ENCODE assay signal across 25 cellular contexts in the genomic region with DNA sequence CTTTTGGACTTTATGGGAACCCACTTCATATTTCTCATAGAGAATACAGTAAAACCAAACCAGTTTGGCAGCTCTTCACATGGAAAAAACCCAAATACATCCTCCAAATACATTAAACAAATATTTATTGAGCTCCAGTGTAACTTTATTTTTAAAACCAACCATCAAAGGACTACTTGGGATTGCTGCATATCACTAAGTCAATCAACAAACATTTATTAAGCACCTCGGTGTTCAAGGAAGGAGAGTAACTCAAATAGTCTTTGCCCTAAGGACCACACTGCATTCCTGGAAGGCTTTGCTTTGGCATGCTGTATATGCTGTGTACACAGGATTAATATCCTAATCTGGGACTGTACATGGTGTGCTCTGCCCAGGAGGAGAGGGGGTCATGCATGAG. TPM values are rescaled to one million over a fixed set of nuclear protein-coding genes. Genes with fewer than 3 reads are reported as not detected.
DNase-seq lines count a peak whose midpoint lies in the region; ATAC-seq, FAIRE-seq and TF ChIP-seq lines count a peak whose summit lies in the region.
"Had no signal": no experiment of that assay in that cellular context is flagged by ENCODE, and none has a peak within 500 bp of the region (broad histone marks: within the 10 kb centered on the region; RNA-seq: fewer than 3 reads in every experiment).

No MANE protein-coding gene starts in this region.

- H3K79me2 ChIP-seq in GM12878 (ENCODE audit: control insufficient read depth, insufficient read depth, low read length) (peaks cover 75% of the 10 kb centered on the region), parathyroid adenoma (peaks cover 74% of the 10 kb centered on the region)

- H3K27me3 ChIP-seq in Caco-2 (replicated peaks; ENCODE audit: control insufficient read depth, insufficient read depth, low read length): no peaks in the 10 kb centered on the region
- H3K27me3 ChIP-seq in GM12878 (replicated peaks in 1 of 2; ENCODE audit: control insufficient read depth in 2 of 2, insufficient read depth in 2 of 2, low read length in 1 of 2): no peaks in the 10 kb centered on the region
- no peaks in the 10 kb centered on the region for H3K27me3 ChIP-seq in parathyroid adenoma (ENCODE audit: control insufficient read depth, insufficient read depth, low read length)
- no peaks in the 10 kb centered on the region for H3K27me3 ChIP-seq in ovary
- H3K27me3 ChIP-seq in Peyer's patch: no peaks in the 10 kb centered on the region
- H3K27me3 ChIP-seq: SJCRH30, vagina had no signal

- 100% methylated on average over 1 of the region's 1 CpG for WGBS in GM12878 (ENCODE audit: insufficient coverage, insufficient replicate concordance, low lambda C conversion rate, missing lambda C conversion rate)
- 38 to 69% (median 47%) methylated on average over 1 of the region's 1 CpG for WGBS in ovary, 3 donors

- H3K4me1 Mint-ChIP-seq in activated naive CD8-positive, alpha-beta T cell treated with anti-CD3 and anti-CD28 coated beads for 36 hours: peaks cover 38% of the 10 kb centered on the region
- H3K4me1 Mint-ChIP-seq in activated naive CD8-positive, alpha-beta T cell treated with anti-CD3 and anti-CD28 coated beads, Interleukin-2, amount 50 U/mL, for 24 hours: peaks cover 39% of the 10 kb centered on the region
- H3K4me1 Mint-ChIP-seq in Caco-2 (ENCODE audit: low read depth, unreplicated experiment): peaks cover 44% of the 10 kb centered on the region

- H4K20me1 ChIP-seq in GM12878 (ENCODE audit: control insufficient read depth, insufficient read depth): peaks cover 25% of the 10 kb centered on the region

- H3K9me3 Mint-ChIP-seq in activated naive CD8-positive, alpha-beta T cell treated with anti-CD3 and anti-CD28 coated beads for 36 hours: no peaks in the 10 kb centered on the region
- no peaks in the 10 kb centered on the region for H3K9me3 Mint-ChIP-seq in activated naive CD8-positive, alpha-beta T cell treated with anti-CD3 and anti-CD28 coated beads, Interleukin-2, amount 50 U/mL, for 24 hours
- H3K9me3 Mint-ChIP-seq in Caco-2 (ENCODE audit: unreplicated experiment): no peaks in the 10 kb centered on the region
- H3K9me3 Mint-ChIP-seq: activated T-helper 17 cell treated with anti-CD3 and anti-CD28 coated beads, Interleukin-2, amount 50 U/mL, for 72 hours; CD4-positive, CD25-positive, alpha-beta regulatory T cell; endodermal cell; naive thymus-derived CD4-positive, alpha-beta T cell had no signal

- RAD21 ChIA-PET in GM12878 (lab: Charles Lee; ENCODE audit: unreplicated experiment): interaction anchor here (1.0 to 1.5 kb wide), 4 partner anchors 11 to 46 kb away, joined by 3 read pairs; partner anchors contain the start of gene VDAC1

- no peak for TF ChIP-seq RAD21 in GM12878 (IDR thresholded peaks at IDR 0.05; ENCODE audit: insufficient read depth, low read depth, low read length)

- no peaks in the 10 kb centered on the region for H3K27me3 Mint-ChIP-seq in activated naive CD8-positive, alpha-beta T cell treated with anti-CD3 and anti-CD28 coated beads for 36 hours
- no peaks in the 10 kb centered on the region for H3K27me3 Mint-ChIP-seq in activated naive CD8-positive, alpha-beta T cell treated with anti-CD3 and anti-CD28 coated beads, Interleukin-2, amount 50 U/mL, for 24 hours
- H3K27me3 Mint-ChIP-seq in Caco-2 (ENCODE audit: insufficient read depth, unreplicated experiment): no peaks in the 10 kb centered on the region
- H3K27me3 Mint-ChIP-seq: activated CD4-positive, alpha-beta T cell treated with anti-CD3 and anti-CD28 coated beads for 36 hours; activated naive CD8-positive, alpha-beta T cell; activated T-helper 17 cell treated with anti-CD3 and anti-CD28 coated beads, Interleukin-2, amount 50 U/mL, for 72 hours; CD4-positive, CD25-positive, alpha-beta regulatory T cell; naive thymus-derived CD4-positive, alpha-beta T cell had no signal

- no peak for ATAC-seq in activated naive CD8-positive, alpha-beta T cell treated with anti-CD3 and anti-CD28 coated beads, Interleukin-2, amount 50 U/mL, for 24 hours
- no peak for ATAC-seq in GM12878
- ATAC-seq: activated CD4-positive, alpha-beta T cell treated with anti-CD3 and anti-CD28 coated beads for 36 hours; activated T-helper 17 cell treated with anti-CD3 and anti-CD28 coated beads, Interleukin-2, amount 50 U/mL, for 72 hours; naive thymus-derived CD4-positive, alpha-beta T cell had no signal

- H3K9ac ChIP-seq in GM12878 (ENCODE audit: control insufficient read depth, insufficient read depth, low read length): no peak overlapping the region
- no peak overlapping the region for H3K9ac ChIP-seq in parathyroid adenoma

- no peaks in the 10 kb centered on the region for H3K9me3 ChIP-seq in Caco-2
- H3K9me3 ChIP-seq in GM12878 (replicated peaks; ENCODE audit: control insufficient read depth, insufficient read depth, low read length): no peaks in the 10 kb centered on the region
- H3K9me3 ChIP-seq in parathyroid adenoma (ENCODE audit: control insufficient read depth, low read length): no peaks in the 10 kb centered on the region
- no peaks in the 10 kb centered on the region for H3K9me3 ChIP-seq in ovary
- no peaks in the 10 kb centered on the region for H3K9me3 ChIP-seq in Peyer's patch
- H3K9me3 ChIP-seq: SJCRH30, vagina had no signal

- H3K27ac ChIP-seq in GM12878 (ENCODE audit: control insufficient read depth, insufficient read depth) (no peak overlapping the region; the same call in 1 of the 2 replicates), parathyroid adenoma (no peak overlapping the region), ovary (no peak overlapping the region), Peyer's patch (no peak overlapping the region)
- H3K27ac ChIP-seq: coronary artery, SJCRH30, skin epidermis, vagina had no signal

- peaks cover 1% of the 10 kb centered on the region for H3K36me3 ChIP-seq in Caco-2 (ENCODE audit: control insufficient read depth, insufficient read depth, low read length)
- peaks cover 19 to 20% of the 10 kb centered on the region in 2 experiments for H3K36me3 ChIP-seq in GM12878 (ENCODE audit: control insufficient read depth in 2 of 2, insufficient read depth in 2 of 2, low read length in 1 of 2)
- no peaks in the 10 kb centered on the region for H3K36me3 ChIP-seq in parathyroid adenoma (ENCODE audit: control insufficient read depth, insufficient read depth, low read length)
- H3K36me3 ChIP-seq in ovary: no peaks in the 10 kb centered on the region
- peaks cover 0 to 30% (median 0%) of the 10 kb centered on the region in 3 donors for H3K36me3 ChIP-seq in Peyer's patch

- TF ChIP-seq POLR2A in GM12878 (IDR thresholded peaks at IDR 0.05; ENCODE audit: low read depth, low read length): no peak
- no peak for TF ChIP-seq POLR2A in ovary (IDR thresholded peaks at IDR 0.05)
- no peak for TF ChIP-seq POLR2A in Peyer's patch (IDR thresholded peaks at IDR 0.05)

- DNase-seq in activated naive CD8-positive, alpha-beta T cell treated with anti-CD3 and anti-CD28 coated beads for 36 hours: no peak
- no peak for DNase-seq in activated naive CD8-positive, alpha-beta T cell treated with anti-CD3 and anti-CD28 coated beads, Interleukin-2, amount 50 U/mL, for 24 hours
- peak; percentile 39 to 59 for DNase-seq in Caco-2
- no peak for DNase-seq in GM12878 (ENCODE audit: low read depth, low spot score)
- no peak for DNase-seq in ovary
- no peak for DNase-seq in D721Med (ENCODE audit: insufficient read length, low spot score)
- no peak for DNase-seq in Peyer's patch
- DNase-seq: activated CD4-positive, alpha-beta T cell treated with anti-CD3 and anti-CD28 coated beads for 36 hours; CD4-positive, CD25-positive, alpha-beta regulatory T cell; DMS153; endodermal cell; GDM1; MV-4-11; naive thymus-derived CD4-positive, alpha-beta T cell; NCI-H187 treated with DMSO at 0.1 percent for 48 hours; NCI-H774; SJCRH30; stimulated activated CD4-positive, alpha-beta T cell treated with anti-CD3 and anti-CD28 coated beads, Interleukin-1b, Interleukin-23, amount 100 ng/mL, for 48 hours; substantia nigra had no signal

- FAIRE-seq in GM12878 (lab: Jason Lieb, UNC) (no peak), D721Med (lab: Jason Lieb, UNC) (no peak)

- POLR2A ChIA-PET in Caco-2 (lab: Charles Lee): interaction anchor here (0.7 kb wide), 1 partner anchor 8 kb away, joined by 3 read pairs; no protein-coding TSS in a partner anchor
- POLR2A ChIA-PET in GM12878 (lab: Charles Lee): interaction anchor here (1.8 kb wide), 1 partner anchor 23 kb away, joined by 6 read pairs; no protein-coding TSS in a partner anchor

- TF ChIP-seq EP300 in GM12878 (IDR thresholded peaks at IDR 0.05; ENCODE audit: borderline replicate concordance in 1 of 2, control insufficient read depth in 1 of 2, low read depth in 2 of 2, low read length in 2 of 2) (no peak), ovary (IDR thresholded peaks at IDR 0.05) (no peak)

- BruUV-seq in Caco-2 (replicated peaks; lab: Mats Ljungman, UMichigan): no TSS peak
- BruUV-seq in GM12878 (replicated peaks; lab: Mats Ljungman, UMichigan): no TSS peak

- H2AFZ ChIP-seq in GM12878 (ENCODE audit: control insufficient read depth, low read depth, low read length) (no peak overlapping the region), parathyroid adenoma (no peak overlapping the region)

- SMC1A ChIA-PET in GM12878 (lab: Charles Lee; ENCODE audit: uncharacterized antibody, unreplicated experiment): interaction anchor here (0.9 to 2.3 kb wide), 5 partner anchors 10 to 25 kb away, joined by 4 to 9 read pairs (median 8); partner anchors contain the start of gene VDAC1

- CTCF ChIA-PET in Caco-2 (lab: Charles Lee) (interaction anchor here (0.6 to 1.5 kb wide), 3 partner anchors 33 to 1467 kb away, joined by 3 to 7 read pairs (median 4); no protein-coding TSS in a partner anchor), GM12878 (lab: Yijun Ruan, JAX) (interaction anchor here (0.6 to 9.8 kb wide), 5 partner anchors 11 to 570 kb away, joined by 3 to 179 read pairs (median 6); partner anchors contain the start of gene VDAC1)

- H3K4me3 Mint-ChIP-seq in activated naive CD8-positive, alpha-beta T cell treated with anti-CD3 and anti-CD28 coated beads for 36 hours: no peak overlapping the region
- no peak overlapping the region for H3K4me3 Mint-ChIP-seq in activated naive CD8-positive, alpha-beta T cell treated with anti-CD3 and anti-CD28 coated beads, Interleukin-2, amount 50 U/mL, for 24 hours
- no peak overlapping the region for H3K4me3 Mint-ChIP-seq in Caco-2 (ENCODE audit: unreplicated experiment)
- H3K4me3 Mint-ChIP-seq: activated CD4-positive, alpha-beta T cell treated with anti-CD3 and anti-CD28 coated beads for 36 hours; activated naive CD8-positive, alpha-beta T cell; activated T-helper 17 cell treated with anti-CD3 and anti-CD28 coated beads, Interleukin-2, amount 50 U/mL, for 72 hours; CD4-positive, CD25-positive, alpha-beta regulatory T cell; endodermal cell had no signal

- in situ Hi-C loops in GM12878 (cut with MboI): no loop called here

- H3K36me3 Mint-ChIP-seq in activated naive CD8-positive, alpha-beta T cell treated with anti-CD3 and anti-CD28 coated beads for 36 hours: peaks cover 24% of the 10 kb centered on the region
- H3K36me3 Mint-ChIP-seq in activated naive CD8-positive, alpha-beta T cell treated with anti-CD3 and anti-CD28 coated beads, Interleukin-2, amount 50 U/mL, for 24 hours (ENCODE audit: low read depth): peaks cover 45% of the 10 kb centered on the region
- peaks cover 49% of the 10 kb centered on the region for H3K36me3 Mint-ChIP-seq in Caco-2 (ENCODE audit: insufficient read depth, unreplicated experiment)

- peak overlapping the region; percentile 48 for H3K27ac Mint-ChIP-seq in activated naive CD8-positive, alpha-beta T cell treated with anti-CD3 and anti-CD28 coated beads for 36 hours
- no peak overlapping the region for H3K27ac Mint-ChIP-seq in activated naive CD8-positive, alpha-beta T cell treated with anti-CD3 and anti-CD28 coated beads, Interleukin-2, amount 50 U/mL, for 24 hours
- H3K27ac Mint-ChIP-seq in Caco-2 (ENCODE audit: unreplicated experiment): no peak overlapping the region

- H3K4me2 ChIP-seq in GM12878 (ENCODE audit: control insufficient read depth, insufficient read depth) (peak overlapping the region; percentile 49; the same call in 1 of the 2 replicates), parathyroid adenoma (ENCODE audit: low read length) (peak overlapping the region; percentile 23)

- TF ChIP-seq CTCF in Caco-2 (IDR thresholded peaks at IDR 0.05; ENCODE audit: insufficient read depth in 1 of 2, low read depth in 1 of 2, low read length in 1 of 2, severe bottlenecking in 1 of 2, unreplicated experiment in 1 of 2) (no peak), GM12878 (IDR thresholded peaks at IDR 0.05 in 2 of 3, conservative IDR thresholded peaks at IDR 0.05 in 1 of 3; ENCODE audit: control insufficient read depth in 2 of 3, extremely low read depth in 1 of 3, insufficient read depth in 1 of 3, low read depth in 3 of 3, low read length in 3 of 3) (no peak), parathyroid adenoma (IDR thresholded peaks at IDR 0.05) (no peak), ovary (IDR thresholded peaks at IDR 0.05) (no peak), D721Med (IDR thresholded peaks at IDR 0.05; ENCODE audit: insufficient read depth, missing control alignments) (no peak), Peyer's patch (IDR thresholded peaks at IDR 0.05) (no peak)

- intact Hi-C loops in Caco-2 (cut with micrococcal nuclease; ENCODE audit: unreplicated experiment) (no loop called here), GM12878 (cut with micrococcal nuclease; ENCODE audit: unreplicated experiment) (no loop called here), ovary (cut with DNase I) (no loop called here)

- H3K4me1 ChIP-seq in Caco-2 (peaks cover 43% of the 10 kb centered on the region), GM12878 (ENCODE audit: control insufficient read depth, insufficient read depth, low read length) (peaks cover 16% of the 10 kb centered on the region), parathyroid adenoma (peaks cover 48% of the 10 kb centered on the region), ovary (ENCODE audit: insufficient read depth) (peaks cover 16% of the 10 kb centered on the region), Peyer's patch (peaks cover 0 to 44% (median 9%) of the 10 kb centered on the region in 4 donors)

- H3K4me3 ChIP-seq in Caco-2 (ENCODE audit: low read depth, low read length) (no peak overlapping the region), GM12878 (no peak overlapping the region), parathyroid adenoma (ENCODE audit: low read depth, low read length) (no peak overlapping the region), ovary (no peak overlapping the region), Peyer's patch (no peak overlapping the region)
- H3K4me3 ChIP-seq: coronary artery, SJCRH30, skin epidermis, vagina had no signal

RNA-seq across cellular contexts. Expression of gene VDAC1, which starts 11.2 kb away (rescaled TPM):
- 100 to 1,000 TPM; 539 to 540 TPM for total RNA-seq in activated naive CD8-positive, alpha-beta T cell treated with anti-CD3 and anti-CD28 coated beads for 36 hours
- total RNA-seq in Caco-2 (2022): 317 and 358 TPM in 2 replicates
- 106 and 109 TPM in 2 replicates for total RNA-seq in GM12878 (2013; cell fraction: nucleolus; rRNA removed)
- 314 and 372 TPM in 2 replicates for total RNA-seq in GM12878 (2014; rRNA removed)
- total RNA-seq in GM12878 (2014; rRNA removed; fragmentation: Illumina TruSeq; extraction: Trizol): 420 and 440 TPM in 2 replicates
- total RNA-seq in GM12878 (2021): 323 and 329 TPM in 2 replicates
- polyA plus RNA-seq in GM12878 (2011; ENCODE audit: low read depth): 226 TPM
- 245 and 246 TPM in 2 replicates for polyA plus RNA-seq in GM12878 (2011; rRNA removed)
- 168 and 223 TPM in 2 replicates for polyA plus RNA-seq in GM12878 (2011; cell fraction: cytosol; rRNA removed)
- 155 and 189 TPM in 2 replicates for polyA plus RNA-seq in GM12878 (2011; cell fraction: nucleus; rRNA removed)
- polyA plus RNA-seq in GM12878 (2012): 300 and 373 TPM in 2 replicates
- 448 and 558 TPM in 2 replicates for polyA plus RNA-seq in GM12878 (2014; fragmentation: Illumina TruSeq; extraction: Trizol)
- polyA plus RNA-seq in GM12878 (2014; fragmentation: Nextera tagmentation; extraction: Ambion mirVana): 100 to 1,000 TPM; 276 to 376 TPM
- 260 and 293 TPM in 2 replicates for polyA plus RNA-seq in GM12878 (2014; rRNA removed)
- polyA plus RNA-seq in GM12878 (2016; fragmentation: Nextera tagmentation; extraction: Ambion mirVana): 100 to 1,000 TPM; 464 to 488 TPM
- polyA minus RNA-seq in GM12878 (2011; rRNA and poly(A)+ RNA removed): 127 and 259 TPM in 2 replicates
- 100.0 and 136 TPM in 2 replicates for polyA minus RNA-seq in GM12878 (2011; cell fraction: cytosol; rRNA and poly(A)+ RNA removed)
- polyA minus RNA-seq in GM12878 (2011; cell fraction: nucleus; rRNA and poly(A)+ RNA removed): 40.5 and 61.9 TPM in 2 replicates
- total RNA-seq in ovary: 10 to 100 TPM; 41.1 to 95.1 (median 89.9) TPM
- polyA plus RNA-seq in ovary: 100 to 1,000 TPM in 1 of 2 donors, 10 to 100 TPM in 1; 50.0 to 171 TPM
- total RNA-seq in Peyer's patch: 100 to 1,000 TPM; 120 to 289 (median 181) TPM

RNA-seq across cellular contexts. Expression of gene C5orf15, which starts 25.1 kb away (rescaled TPM):
- 10 to 100 TPM; 33.4 to 33.8 TPM for total RNA-seq in activated naive CD8-positive, alpha-beta T cell treated with anti-CD3 and anti-CD28 coated beads for 36 hours
- total RNA-seq in Caco-2 (2022): 35.6 and 41.4 TPM in 2 replicates
- total RNA-seq in GM12878 (2013; cell fraction: nucleolus; rRNA removed): 43.0 and 51.0 TPM in 2 replicates
- 39.9 and 49.0 TPM in 2 replicates for total RNA-seq in GM12878 (2014; rRNA removed)
- total RNA-seq in GM12878 (2014; rRNA removed; fragmentation: Illumina TruSeq; extraction: Trizol): 44.0 and 45.3 TPM in 2 replicates
- 21.7 and 24.1 TPM in 2 replicates for total RNA-seq in GM12878 (2021)
- polyA plus RNA-seq in GM12878 (2011; ENCODE audit: low read depth): 17.7 TPM
- polyA plus RNA-seq in GM12878 (2011; rRNA removed): 69.6 and 90.5 TPM in 2 replicates
- 35.7 and 39.3 TPM in 2 replicates for polyA plus RNA-seq in GM12878 (2011; cell fraction: cytosol; rRNA removed)
- polyA plus RNA-seq in GM12878 (2011; cell fraction: nucleus; rRNA removed): 15.7 and 20.4 TPM in 2 replicates
- 26.2 and 37.7 TPM in 2 replicates for polyA plus RNA-seq in GM12878 (2012)
- polyA plus RNA-seq in GM12878 (2014; fragmentation: Illumina TruSeq; extraction: Trizol): 57.6 and 71.1 TPM in 2 replicates
- 10 to 100 TPM; 36.3 to 42.2 TPM for polyA plus RNA-seq in GM12878 (2014; fragmentation: Nextera tagmentation; extraction: Ambion mirVana)
- 42.0 and 48.0 TPM in 2 replicates for polyA plus RNA-seq in GM12878 (2014; rRNA removed)
- 10 to 100 TPM; 62.3 to 63.8 TPM for polyA plus RNA-seq in GM12878 (2016; fragmentation: Nextera tagmentation; extraction: Ambion mirVana)
- polyA minus RNA-seq in GM12878 (2011; rRNA and poly(A)+ RNA removed): 39.1 and 40.6 TPM in 2 replicates
- polyA minus RNA-seq in GM12878 (2011; cell fraction: cytosol; rRNA and poly(A)+ RNA removed): 12.8 and 18.4 TPM in 2 replicates
- 4.6 and 5.1 TPM in 2 replicates for polyA minus RNA-seq in GM12878 (2011; cell fraction: nucleus; rRNA and poly(A)+ RNA removed)
- 10 to 100 TPM; 26.9 to 62.2 (median 33.4) TPM for total RNA-seq in ovary
- polyA plus RNA-seq in ovary: 100 to 1,000 TPM in 1 of 2 donors, 10 to 100 TPM in 1; 46.0 to 102 TPM
- total RNA-seq in Peyer's patch: 10 to 100 TPM; 12.4 to 92.6 (median 36.2) TPM

Comparison
In these comparisons a context has a peak if more than half of its experiments do, and no peak if none do; other contexts are left out.
1. DNase-seq: peak in Caco-2 (2 of 2); none in activated naive CD8-positive, alpha-beta T cell treated with anti-CD3 and anti-CD28 coated beads for 36 hours (single experiment), activated naive CD8-positive, alpha-beta T cell treated with anti-CD3 and anti-CD28 coated beads, Interleukin-2, amount 50 U/mL, for 24 hours (single experiment), GM12878 (single experiment), ovary (0 of 5), D721Med (single experiment) and Peyer's patch (0 of 3).